ENCODE assay signal across 13 cellular contexts in the genomic region with DNA sequence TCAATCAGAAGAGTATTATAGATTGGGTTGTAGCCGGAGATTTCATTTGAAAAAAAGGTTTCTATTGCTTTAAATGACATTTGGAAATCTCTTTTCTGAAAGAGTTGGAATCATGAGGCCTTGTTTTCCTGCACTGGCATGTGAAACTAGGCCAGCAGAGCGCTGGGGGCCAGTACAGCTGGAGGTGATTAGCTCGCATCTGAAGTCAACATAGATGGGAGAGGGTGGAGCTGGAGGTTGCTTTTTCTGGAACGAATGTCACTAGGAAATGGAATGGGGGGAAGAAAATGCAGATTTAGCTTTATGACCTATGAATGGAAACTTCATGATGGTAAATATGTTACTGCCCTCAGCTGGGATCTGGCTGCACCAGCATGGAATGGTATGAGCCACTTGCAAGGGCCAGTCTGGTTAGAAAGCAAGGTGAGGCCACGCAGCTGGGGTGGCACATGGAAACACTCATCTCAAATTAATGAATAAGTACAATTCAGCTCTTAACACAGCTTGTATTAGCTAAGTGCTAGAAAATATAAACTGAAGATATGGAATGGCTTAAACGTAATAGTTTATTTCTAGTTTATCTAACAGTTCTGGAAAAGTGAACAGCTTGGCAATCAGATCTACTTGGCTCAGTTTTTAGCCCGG. TPM values are rescaled to one million over a fixed set of nuclear protein-coding genes. Genes with fewer than 3 reads are reported as not detected.
DNase-seq lines count a peak whose midpoint lies in the region; ATAC-seq and TF ChIP-seq lines count a peak whose summit lies in the region.
"Had no signal": no experiment of that assay in that cellular context is flagged by ENCODE, and none has a peak within 500 bp of the region (broad histone marks: within the 10 kb centered on the region; RNA-seq: fewer than 3 reads in every experiment).

No MANE protein-coding gene starts in this region.

- H3K27ac ChIP-seq in hepatocyte = peak overlapping the region; percentile 77

- no peak overlapping the region for H3K4me2 ChIP-seq in hepatocyte

- H3K4me1 ChIP-seq in hepatocyte (ENCODE audit: insufficient read depth) = peaks cover 20% of the 10 kb centered on the region

- TF ChIP-seq CTCF in hepatocyte (IDR thresholded peaks at IDR 0.05; ENCODE audit: poor library complexity) = no peak

- DNase-seq in EH (ENCODE audit: low read depth) (peak; percentile 78), dedifferentiated amniotic fluid mesenchymal stem cell (ENCODE audit: extremely low spot score) (peak; percentile 31), hepatocyte (ENCODE audit: low spot score) (peak; percentile 41), stromal cell of bone marrow (ENCODE audit: low read depth) (peak; percentile 26), NCI-H1436 (lab: John Stamatoyannopoulos, UW) (no peak)
- DNase-seq: AML-193, DMS153, NCI-H1048, small intestine, T-cell had no signal

- H3K79me2 ChIP-seq in hepatocyte = no peaks in the 10 kb centered on the region

- WGBS in hepatocyte (ENCODE audit: low lambda C conversion rate, missing lambda C conversion rate) = 64% methylated on average over 7 of the region's 7 CpGs

- peaks cover 6% of the 10 kb centered on the region for H3K9me3 ChIP-seq in hepatocyte (ENCODE audit: low read depth)

- H3K27me3 ChIP-seq in hepatocyte = no peaks in the 10 kb centered on the region

- no peaks in the 10 kb centered on the region for H3K36me3 ChIP-seq in hepatocyte (replicated peaks; ENCODE audit: insufficient read depth, low read depth)

- no peak overlapping the region for H3K4me3 ChIP-seq in hepatocyte

- H4K20me1 ChIP-seq in hepatocyte (ENCODE audit: insufficient read depth, poor library complexity, severe bottlenecking) = no peaks in the 10 kb centered on the region

- no peaks in the 10 kb centered on the region for H3K9me2 ChIP-seq in hepatocyte (replicated peaks; ENCODE audit: insufficient read depth)

- ATAC-seq in HG03342 (IDR thresholded peaks at IDR 0.05; ENCODE audit: unreplicated experiment) (no peak), HG03280 (IDR thresholded peaks at IDR 0.05; ENCODE audit: unreplicated experiment) (no peak)
- no peak for ATAC-seq in activated CD4-positive, CD25-positive, alpha-beta regulatory T cell treated with anti-CD3 and anti-CD28 coated beads, Interleukin-2, amount 50 U/mL, for 24 hours
- ATAC-seq: T-cell had no signal

- H2AFZ ChIP-seq in hepatocyte = no peak overlapping the region

RNA-seq across cellular contexts. Expression of a gene that starts 32.6 kb away (rescaled TPM):
- total RNA-seq in hepatocyte = 0.10 and 0.24 TPM in 2 replicates
- not detected in 2 replicates for polyA plus RNA-seq in hepatocyte
- total RNA-seq: T-cell had no signal
